Comparison of ENCODE assay signal across 12 cellular contexts in the genomic region with DNA sequence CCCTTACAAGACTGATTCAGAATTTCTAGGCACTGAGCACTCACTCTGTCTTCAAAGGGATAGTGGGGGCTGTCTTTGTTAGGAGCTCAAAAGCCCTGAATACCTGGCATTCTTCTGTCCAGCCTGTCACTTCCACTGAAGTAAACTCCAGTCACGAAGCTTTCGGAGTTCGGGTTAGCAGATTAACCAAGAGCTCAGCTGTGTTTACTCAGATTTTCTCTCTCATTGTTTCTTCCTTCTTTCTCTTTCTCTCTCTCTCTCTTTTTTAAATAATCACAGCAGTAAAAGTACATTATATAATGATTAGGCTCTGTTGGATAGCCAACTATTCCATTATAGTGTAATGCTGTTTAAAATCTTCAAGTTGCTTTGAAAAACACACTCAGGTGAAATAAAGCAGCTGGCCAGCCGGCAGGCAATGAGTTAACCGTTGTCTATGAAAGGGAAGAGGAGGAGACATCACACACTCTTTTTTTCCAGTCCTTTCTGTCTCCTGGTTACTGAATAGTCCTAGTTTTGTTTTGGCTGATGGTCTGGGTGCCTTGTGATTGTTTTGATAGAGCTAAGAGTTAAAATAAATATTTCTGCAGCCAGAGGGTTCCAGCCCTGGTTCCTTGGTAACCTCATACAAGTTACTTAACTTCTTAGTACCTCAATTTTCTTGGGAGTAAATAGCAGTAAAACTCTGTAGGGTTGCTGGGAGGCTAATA.
A peak's percentile ranks its signal among the peaks of the same experiment; 100 is the strongest.
DNase-seq lines count a peak whose midpoint lies in the region; ATAC-seq and TF ChIP-seq lines count a peak whose summit lies in the region.
"Had no signal": no experiment of that assay in that cellular context is flagged by ENCODE, and none has a peak within 500 bp of the region (broad histone marks: within the 10 kb centered on the region; RNA-seq: fewer than 3 reads in every experiment).

No MANE protein-coding gene starts in this region.

- ATAC-seq in T-helper 17 cell (no peak), foreskin keratinocyte (peak; percentile 15)
- ATAC-seq in activated CD8-positive, alpha-beta T cell treated with anti-CD3 and anti-CD28 coated beads, Interleukin-2, amount 10 ng/mL, durations not matched to agents 7 days and 5 days: no peak

- peaks cover 2% of the 10 kb centered on the region for H3K9me3 ChIP-seq in T-helper 17 cell (ENCODE audit: control insufficient read depth, low read length, poor library complexity, severe bottlenecking)

- CTCF ChIA-PET in activated CD8-positive, alpha-beta T cell treated with anti-CD3 and anti-CD28 coated beads, Interleukin-2, amount 10 ng/mL, durations not matched to agents 7 days and 5 days (lab: Charles Lee): interaction anchor here (0.7 kb wide), 1 partner anchor 62 kb away, joined by 3 read pairs; no protein-coding TSS in a partner anchor

- H3K27ac Mint-ChIP-seq in T-helper 17 cell: peak overlapping the region; percentile 27
- no peak overlapping the region for H3K27ac Mint-ChIP-seq in immature natural killer cell
- H3K27ac Mint-ChIP-seq in glutamatergic neuron (ENCODE audit: unreplicated experiment): no peak overlapping the region
- H3K27ac Mint-ChIP-seq in activated CD8-positive, alpha-beta T cell treated with anti-CD3 and anti-CD28 coated beads, Interleukin-2, amount 10 ng/mL, durations not matched to agents 7 days and 5 days: no peak overlapping the region
- H3K27ac Mint-ChIP-seq: activated CD4-positive, alpha-beta T cell treated with anti-CD3 and anti-CD28 coated beads, Interleukin-2, amount 10 ng/mL, durations not matched to agents 24 days and 14 days; dendritic cell treated with granulocyte-macrophage colony-stimulating factor and Interleukin-4, amounts not matched to agents 40 ng/mL and 50 ng/mL, for 4 days had no signal

- no peak overlapping the region for H3K4me3 Mint-ChIP-seq in T-helper 17 cell
- no peak overlapping the region for H3K4me3 Mint-ChIP-seq in immature natural killer cell
- H3K4me3 Mint-ChIP-seq in glutamatergic neuron (ENCODE audit: unreplicated experiment): no peak overlapping the region
- no peak overlapping the region for H3K4me3 Mint-ChIP-seq in activated CD8-positive, alpha-beta T cell treated with anti-CD3 and anti-CD28 coated beads, Interleukin-2, amount 10 ng/mL, durations not matched to agents 7 days and 5 days
- H3K4me3 Mint-ChIP-seq: activated CD4-positive, alpha-beta T cell treated with anti-CD3 and anti-CD28 coated beads, Interleukin-2, amount 10 ng/mL, durations not matched to agents 24 days and 14 days; dendritic cell treated with granulocyte-macrophage colony-stimulating factor and Interleukin-4, amounts not matched to agents 40 ng/mL and 50 ng/mL, for 4 days had no signal

- TF ChIP-seq CTCF in foreskin keratinocyte (conservative IDR thresholded peaks at IDR 0.05) (no peak), glutamatergic neuron (IDR thresholded peaks at IDR 0.05; ENCODE audit: partially characterized antibody, unreplicated experiment) (no peak)

- H3K27me3 ChIP-seq in foreskin keratinocyte: no peaks in the 10 kb centered on the region

- peak; percentile 83 for DNase-seq in ELF-1 (ENCODE audit: low read depth, low spot score)
- no peak for DNase-seq in T-helper 17 cell
- no peak for DNase-seq in foreskin keratinocyte
- DNase-seq in pons (ENCODE audit: low spot score): peak; percentile 61
- DNase-seq in immature natural killer cell: no peak
- no peak for DNase-seq in glutamatergic neuron
- no peak for DNase-seq in activated CD8-positive, alpha-beta T cell treated with anti-CD3 and anti-CD28 coated beads, Interleukin-2, amount 10 ng/mL, durations not matched to agents 7 days and 5 days
- DNase-seq in activated CD4-positive, CD25-positive, alpha-beta regulatory T cell treated with anti-CD3 and anti-CD28 coated beads, Interleukin-2, amount 50 U/mL, for 72 hours: no peak
- DNase-seq: activated CD4-positive, alpha-beta T cell treated with anti-CD3 and anti-CD28 coated beads, Interleukin-2, amount 10 ng/mL, durations not matched to agents 24 days and 14 days; NCI-H510A; stimulated activated CD4-positive, alpha-beta T cell treated with anti-CD3 and anti-CD28 coated beads, Interleukin-12 subunit alpha, Interleukin-12 subunit beta, amount 100 ng/mL, for 4 hours had no signal

- POLR2A ChIA-PET in activated CD8-positive, alpha-beta T cell treated with anti-CD3 and anti-CD28 coated beads, Interleukin-2, amount 10 ng/mL, durations not matched to agents 7 days and 5 days (lab: Charles Lee): no interaction called here

- H3K9me3 Mint-ChIP-seq in immature natural killer cell (peaks cover 0 to 2% (median 0%) of the 10 kb centered on the region in 6 donors), glutamatergic neuron (ENCODE audit: unreplicated experiment) (peaks cover 3% of the 10 kb centered on the region)
- H3K9me3 Mint-ChIP-seq in activated CD8-positive, alpha-beta T cell treated with anti-CD3 and anti-CD28 coated beads, Interleukin-2, amount 10 ng/mL, durations not matched to agents 7 days and 5 days (ENCODE audit: insufficient read depth): peaks cover 6% of the 10 kb centered on the region
- H3K9me3 Mint-ChIP-seq: activated CD4-positive, alpha-beta T cell treated with anti-CD3 and anti-CD28 coated beads, Interleukin-2, amount 10 ng/mL, durations not matched to agents 24 days and 14 days had no signal

- H3K4me1 ChIP-seq in foreskin keratinocyte: no peaks in the 10 kb centered on the region

- no peak overlapping the region for H3K27ac ChIP-seq in foreskin keratinocyte

- H3K27me3 Mint-ChIP-seq in T-helper 17 cell (no peaks in the 10 kb centered on the region), immature natural killer cell (ENCODE audit: low read depth in 3 of 3) (peaks cover 0 to 4% (median 4%) of the 10 kb centered on the region in 3 donors), glutamatergic neuron (ENCODE audit: unreplicated experiment) (no peaks in the 10 kb centered on the region)
- no peaks in the 10 kb centered on the region for H3K27me3 Mint-ChIP-seq in activated CD8-positive, alpha-beta T cell treated with anti-CD3 and anti-CD28 coated beads, Interleukin-2, amount 10 ng/mL, durations not matched to agents 7 days and 5 days (ENCODE audit: low read depth)
- H3K27me3 Mint-ChIP-seq: activated CD4-positive, alpha-beta T cell treated with anti-CD3 and anti-CD28 coated beads, Interleukin-2, amount 10 ng/mL, durations not matched to agents 24 days and 14 days; dendritic cell treated with granulocyte-macrophage colony-stimulating factor and Interleukin-4, amounts not matched to agents 40 ng/mL and 50 ng/mL, for 4 days had no signal

- H3K36me3 Mint-ChIP-seq in T-helper 17 cell (ENCODE audit: low read depth): peaks cover 2% of the 10 kb centered on the region
- no peaks in the 10 kb centered on the region for H3K36me3 Mint-ChIP-seq in immature natural killer cell
- peaks cover 7% of the 10 kb centered on the region for H3K36me3 Mint-ChIP-seq in glutamatergic neuron (ENCODE audit: unreplicated experiment)
- H3K36me3 Mint-ChIP-seq in activated CD8-positive, alpha-beta T cell treated with anti-CD3 and anti-CD28 coated beads, Interleukin-2, amount 10 ng/mL, durations not matched to agents 7 days and 5 days (ENCODE audit: low read depth): no peaks in the 10 kb centered on the region

- H3K4me1 Mint-ChIP-seq in T-helper 17 cell (no peaks in the 10 kb centered on the region), immature natural killer cell (no peaks in the 10 kb centered on the region), glutamatergic neuron (ENCODE audit: low read depth, unreplicated experiment) (peaks cover 7% of the 10 kb centered on the region)
- no peaks in the 10 kb centered on the region for H3K4me1 Mint-ChIP-seq in activated CD8-positive, alpha-beta T cell treated with anti-CD3 and anti-CD28 coated beads, Interleukin-2, amount 10 ng/mL, durations not matched to agents 7 days and 5 days (ENCODE audit: low read depth)
- H3K4me1 Mint-ChIP-seq: activated CD4-positive, alpha-beta T cell treated with anti-CD3 and anti-CD28 coated beads, Interleukin-2, amount 10 ng/mL, durations not matched to agents 24 days and 14 days had no signal

Comparison
In these comparisons a context has a peak if more than half of its experiments do, and no peak if none do; other contexts are left out.
1. DNase-seq: peak in ELF-1 (single experiment) and pons (single experiment); none in T-helper 17 cell (0 of 3), foreskin keratinocyte (0 of 2), immature natural killer cell (0 of 3), glutamatergic neuron (single experiment), activated CD8-positive, alpha-beta T cell treated with anti-CD3 and anti-CD28 coated beads, Interleukin-2, amount 10 ng/mL, durations not matched to agents 7 days and 5 days (single experiment) and activated CD4-positive, CD25-positive, alpha-beta regulatory T cell treated with anti-CD3 and anti-CD28 coated beads, Interleukin-2, amount 50 U/mL, for 72 hours (single experiment).